ENCODE assay signal across 9 cellular contexts in the genomic region with DNA sequence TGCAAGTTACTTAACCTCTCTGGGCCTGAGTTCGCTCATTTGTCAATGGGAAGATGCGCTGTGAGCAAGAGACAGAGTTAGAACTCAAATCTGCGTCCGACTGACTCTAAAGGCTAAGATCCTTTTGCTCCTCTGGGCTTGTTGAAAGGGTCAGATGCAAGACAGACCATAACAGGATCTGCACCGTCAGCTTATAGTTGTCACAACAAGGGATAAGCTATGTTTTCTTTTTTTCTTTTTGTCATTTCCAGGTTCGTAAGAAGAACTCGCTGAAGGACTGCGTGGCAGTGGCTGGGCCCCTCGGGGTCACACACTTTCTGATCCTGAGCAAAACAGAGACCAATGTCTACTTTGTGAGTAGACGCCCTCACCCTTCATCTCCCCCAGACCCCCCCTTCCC. TPM values are rescaled to one million over a fixed set of nuclear protein-coding genes. Genes with fewer than 3 reads are reported as not detected.
A peak's percentile ranks its signal among the peaks of the same experiment; 100 is the strongest.
DNase-seq lines count a peak whose midpoint lies in the region; ATAC-seq, FAIRE-seq and TF ChIP-seq lines count a peak whose summit lies in the region.
"Had no signal": no experiment of that assay in that cellular context is flagged by ENCODE, and none has a peak within 500 bp of the region (broad histone marks: within the 10 kb centered on the region; RNA-seq: fewer than 3 reads in every experiment).

No MANE protein-coding gene starts in this region.

- H3K9me3 ChIP-seq in left ventricle myocardium inferior (replicated peaks): no peaks in the 10 kb centered on the region
- H3K9me3 ChIP-seq in K562 (replicated peaks; ENCODE audit: control insufficient read depth, insufficient read depth, low read depth, low read length): no peaks in the 10 kb centered on the region

- no peak for FAIRE-seq in K562 (lab: Jason Lieb, UNC)
- FAIRE-seq in RCC 7860 (lab: Jason Lieb, UNC): no peak

- H3K4me3 ChIP-seq in left ventricle myocardium inferior (peak overlapping the region; percentile 99), K562 (peak overlapping the region; percentile 77)

- in situ Hi-C loops in K562 (cut with MboI): no loop called here

- no peak for TF ChIP-seq CTCF in left ventricle myocardium inferior (IDR thresholded peaks at IDR 0.05; ENCODE audit: borderline replicate concordance)
- no peak for TF ChIP-seq CTCF in K562 (IDR thresholded peaks at IDR 0.05 in 2 of 3, conservative IDR thresholded peaks at IDR 0.05 in 1 of 3; ENCODE audit: insufficient read depth in 2 of 3, low read depth in 1 of 3, low read length in 3 of 3)

- H3K27ac ChIP-seq in left ventricle myocardium inferior (replicated peaks) (no peak overlapping the region), K562 (ENCODE audit: extremely low read depth, low read depth, low read length) (peak overlapping the region; percentile 96)

- no peak for TF ChIP-seq RAD21 in K562 (CRISPR knock-in tag; conservative IDR thresholded peaks at IDR 0.05 in 1 of 2, IDR thresholded peaks at IDR 0.05 in 1 of 2)

- H3K9me1 ChIP-seq in K562 (ENCODE audit: control insufficient read depth, insufficient read depth, low read length): no peaks in the 10 kb centered on the region

- CTCF ChIA-PET in K562 (lab: Yijun Ruan, JAX; ENCODE audit: low intra/inter-chr PET ratio): interaction anchor here (0.6 kb wide), 1 partner anchor 94 kb away, joined by 3 read pairs; no protein-coding TSS in a partner anchor

- no peak for TF ChIP-seq EP300 in K562 (IDR thresholded peaks at IDR 0.05; ENCODE audit: low read length)

- H3K36me3 ChIP-seq in left ventricle myocardium inferior (peaks cover 44% of the 10 kb centered on the region), K562 (ENCODE audit: control insufficient read depth, insufficient read depth, low read length) (peaks cover 48% of the 10 kb centered on the region)

- H3K79me2 ChIP-seq in K562 (ENCODE audit: control insufficient read depth, insufficient read depth, low read length): peaks cover 37% of the 10 kb centered on the region

- intact Hi-C loops in left ventricle myocardium inferior (cut with micrococcal nuclease): no loop called here
- intact Hi-C loops in left cardiac atrium (cut with DNase I): no loop called here
- intact Hi-C loops in K562 (cut with micrococcal nuclease): no loop called here

- no peak for ATAC-seq in left cardiac atrium
- ATAC-seq in K562: no peak
- ATAC-seq in memory B cell (ENCODE audit: low read depth): no peak
- ATAC-seq in HG02970 (IDR thresholded peaks at IDR 0.05; ENCODE audit: low FRiP score, unreplicated experiment): no peak

- BruUV-seq in K562 (replicated peaks; lab: Mats Ljungman, UMichigan): no TSS peak

- H3K9ac ChIP-seq in K562 (ENCODE audit: insufficient read depth in 1 of 2, low read depth in 2 of 2, low read length in 2 of 2): peak overlapping the region; percentile 94 to 98

- POLR2A ChIA-PET in K562 (lab: Yijun Ruan, JAX): interaction anchor here (0.6 to 3.9 kb wide), 5 partner anchors 10 to 288 kb away, joined by 3 to 49 read pairs (median 5); a partner anchor contains a TSS

- no peak overlapping the region for H2AFZ ChIP-seq in K562 (ENCODE audit: low read depth, low read length)

- H3K4me3 Mint-ChIP-seq in memory B cell: peak overlapping the region; percentile 95

- no peak for TF ChIP-seq POLR2A in K562 (conservative IDR thresholded peaks at IDR 0.05)

- H3K27me3 Mint-ChIP-seq in memory B cell: no peaks in the 10 kb centered on the region

- H4K20me1 ChIP-seq in K562 (replicated peaks; ENCODE audit: control insufficient read depth, insufficient read depth, low read length): no peaks in the 10 kb centered on the region; the same call in 1 of the 2 replicates

- H3K9me3 Mint-ChIP-seq in memory B cell: no peaks in the 10 kb centered on the region

- H3K4me1 Mint-ChIP-seq in memory B cell: peaks cover 45% of the 10 kb centered on the region

- H3K4me2 ChIP-seq in K562 (ENCODE audit: insufficient read depth, low read length): peak overlapping the region; percentile 91

- H3K27me3 ChIP-seq in left ventricle myocardium inferior (ENCODE audit: low read depth) (no peaks in the 10 kb centered on the region), K562 (ENCODE audit: control insufficient read depth in 2 of 2, insufficient read depth in 2 of 2, low read length in 2 of 2) (no peaks in the 10 kb centered on the region)

- H3K4me1 ChIP-seq in left ventricle myocardium inferior: peaks cover 25% of the 10 kb centered on the region
- peaks cover 33 to 65% of the 10 kb centered on the region in 2 experiments for H3K4me1 ChIP-seq in K562 (replicated peaks in 1 of 2; ENCODE audit: control insufficient read depth in 2 of 2, insufficient read depth in 2 of 2, low read length in 2 of 2)

- H3K36me3 Mint-ChIP-seq in memory B cell: peaks cover 15% of the 10 kb centered on the region

- WGBS in K562 (ENCODE audit: insufficient coverage, low coverage, missing lambda C conversion rate): 13% methylated on average over 10 of the region's 10 CpGs

- peak overlapping the region; percentile 99 for H3K27ac Mint-ChIP-seq in memory B cell

- no peak for DNase-seq in left ventricle myocardium inferior
- DNase-seq in left cardiac atrium: no peak
- peak in 1 of 4 experiments; percentile 35 for DNase-seq in K562 (ENCODE audit: extremely low read depth in 1 of 4, low spot score in 3 of 4)
- no peak for DNase-seq in memory B cell (ENCODE audit: low spot score in 2 of 2)
- no peak for DNase-seq in KG1 (lab: John Stamatoyannopoulos, UW)
- DNase-seq in RCC 7860 (ENCODE audit: low spot score): no peak
- DNase-seq in NCI-H345 treated with DMSO at 0.1 percent for 48 hours (lab: John Stamatoyannopoulos, UW; ENCODE audit: unreplicated experiment): no peak
- DNase-seq: activated CD4-positive, alpha-beta T cell treated with anti-CD3 and anti-CD28 coated beads for 1 hour had no signal

RNA-seq across cellular contexts. Expression of a gene that starts 1.1 kb away (rescaled TPM):
- total RNA-seq in left ventricle myocardium inferior (23.6 TPM), left cardiac atrium (10 to 100 TPM; 23.6 to 38.9 TPM), K562 (2014; rRNA removed) (111 and 141 TPM in 2 replicates), K562 (2014; rRNA removed; fragmentation: Illumina TruSeq; extraction: Trizol) (21.1 and 29.3 TPM in 2 replicates), K562 (2015; rRNA removed; fragmentation: Illumina TruSeq; extraction: Trizol) (76.2 and 78.6 TPM in 2 replicates), K562 (2021) (113 and 122 TPM in 2 replicates)
- total RNA-seq in K562 (2011; cell fraction: chromatin; rRNA removed; ENCODE audit: low replicate concordance): 43.7 and 158 TPM in 2 replicates
- 136 and 158 TPM in 2 replicates for total RNA-seq in K562 (2011; cell fraction: nucleolus; rRNA removed)
- total RNA-seq in K562 (2011; cell fraction: nucleoplasm; rRNA removed): 72.6 and 76.3 TPM in 2 replicates
- polyA plus RNA-seq in K562 (2011; rRNA removed) (43.2 and 54.4 TPM in 2 replicates), K562 (2014; fragmentation: Illumina TruSeq; extraction: Trizol) (59.1 and 66.9 TPM in 2 replicates), K562 (2014; fragmentation: Nextera tagmentation; extraction: Ambion mirVana) (1 to 10 TPM; 2.2 to 4.9 TPM), K562 (2014; rRNA removed) (129 TPM in 2 replicates)
- 55.0 and 104 TPM in 2 replicates for polyA plus RNA-seq in K562 (2011; cell fraction: cytosol; rRNA removed)
- polyA plus RNA-seq in K562 (2011; cell fraction: nucleus; rRNA removed): 120 and 211 TPM in 2 replicates
- 52.6 and 75.7 TPM in 2 replicates for polyA plus RNA-seq in K562 (2012)
- 26.1 and 49.0 TPM in 2 replicates for polyA minus RNA-seq in K562 (2011; rRNA and poly(A)+ RNA removed)
- polyA minus RNA-seq in K562 (2011; cell fraction: cytosol; rRNA and poly(A)+ RNA removed): 66.1 and 69.2 TPM in 2 replicates
- polyA minus RNA-seq in K562 (2011; cell fraction: nucleus; rRNA and poly(A)+ RNA removed): 65.4 and 68.5 TPM in 2 replicates

RNA-seq across cellular contexts. Expression of a gene that starts 4.2 kb away (rescaled TPM):
- total RNA-seq in left ventricle myocardium inferior (4.1 TPM), left cardiac atrium (10 to 100 TPM in 1 of 2 donors, 1 to 10 TPM in 1; 3.8 to 13.2 TPM), K562 (2014; rRNA removed) (1.5 and 3.2 TPM in 2 replicates), K562 (2014; rRNA removed; fragmentation: Illumina TruSeq; extraction: Trizol) (1.4 and 1.5 TPM in 2 replicates), K562 (2015; rRNA removed; fragmentation: Illumina TruSeq; extraction: Trizol) (4.6 TPM in 2 replicates), K562 (2021) (10.1 and 10.2 TPM in 2 replicates)
- 7.8 and 42.3 TPM in 2 replicates for total RNA-seq in K562 (2011; cell fraction: chromatin; rRNA removed; ENCODE audit: low replicate concordance)
- 18.0 and 23.8 TPM in 2 replicates for total RNA-seq in K562 (2011; cell fraction: nucleolus; rRNA removed)
- 12.8 and 19.6 TPM in 2 replicates for total RNA-seq in K562 (2011; cell fraction: nucleoplasm; rRNA removed)
- polyA plus RNA-seq in K562 (2011; rRNA removed) (2.4 and 6.5 TPM in 2 replicates), K562 (2014; fragmentation: Illumina TruSeq; extraction: Trizol) (1.5 and 2.1 TPM in 2 replicates), K562 (2014; fragmentation: Nextera tagmentation; extraction: Ambion mirVana) (under 1 TPM; 0.03 to 0.07 TPM), K562 (2014; rRNA removed) (4.5 and 5.9 TPM in 2 replicates)
- 5.8 and 7.6 TPM in 2 replicates for polyA plus RNA-seq in K562 (2011; cell fraction: cytosol; rRNA removed)
- 9.8 and 12.6 TPM in 2 replicates for polyA plus RNA-seq in K562 (2011; cell fraction: nucleus; rRNA removed)
- polyA plus RNA-seq in K562 (2012): 6.2 and 11.6 TPM in 2 replicates
- 1.5 and 1.9 TPM in 2 replicates for polyA minus RNA-seq in K562 (2011; rRNA and poly(A)+ RNA removed)
- 2.6 and 7.6 TPM in 2 replicates for polyA minus RNA-seq in K562 (2011; cell fraction: cytosol; rRNA and poly(A)+ RNA removed)
- 3.8 and 4.9 TPM in 2 replicates for polyA minus RNA-seq in K562 (2011; cell fraction: nucleus; rRNA and poly(A)+ RNA removed)

RNA-seq across cellular contexts. Expression of a gene that starts 4.8 kb away (rescaled TPM):
- total RNA-seq in left ventricle myocardium inferior (not detected), left cardiac atrium (under 1 TPM in 1 of 2 donors, not detected in 1; 0.24 TPM), K562 (2014; rRNA removed) (0.86 and 2.1 TPM in 2 replicates), K562 (2014; rRNA removed; fragmentation: Illumina TruSeq; extraction: Trizol) (0.38 and 0.58 TPM in 2 replicates), K562 (2015; rRNA removed; fragmentation: Illumina TruSeq; extraction: Trizol) (0.23 and 0.36 TPM in 2 replicates), K562 (2021) (0.42 and 0.58 TPM in 2 replicates)
- 0.81 and 2.5 TPM in 2 replicates for total RNA-seq in K562 (2011; cell fraction: chromatin; rRNA removed; ENCODE audit: low replicate concordance)
- 1.8 and 3.0 TPM in 2 replicates for total RNA-seq in K562 (2011; cell fraction: nucleolus; rRNA removed)
- 1.6 and 2.9 TPM in 2 replicates for total RNA-seq in K562 (2011; cell fraction: nucleoplasm; rRNA removed)
- polyA plus RNA-seq in K562 (2011; rRNA removed) (0.54 and 0.83 TPM in 2 replicates), K562 (2014; fragmentation: Illumina TruSeq; extraction: Trizol) (0.22 and 0.43 TPM in 2 replicates), K562 (2014; fragmentation: Nextera tagmentation; extraction: Ambion mirVana) (not detected), K562 (2014; rRNA removed) (0.31 and 0.97 TPM in 2 replicates)
- polyA plus RNA-seq in K562 (2011; cell fraction: cytosol; rRNA removed): 0.66 and 1.6 TPM in 2 replicates
- 1.4 and 4.2 TPM in 2 replicates for polyA plus RNA-seq in K562 (2011; cell fraction: nucleus; rRNA removed)
- polyA plus RNA-seq in K562 (2012): 0.51 and 0.70 TPM in 2 replicates
- 0.09 and 0.21 TPM in 2 replicates for polyA minus RNA-seq in K562 (2011; rRNA and poly(A)+ RNA removed)
- polyA minus RNA-seq in K562 (2011; cell fraction: cytosol; rRNA and poly(A)+ RNA removed): 1.4 TPM in 1 of 2 replicates, not detected in the other
- 0.33 and 1.8 TPM in 2 replicates for polyA minus RNA-seq in K562 (2011; cell fraction: nucleus; rRNA and poly(A)+ RNA removed)

RNA-seq across cellular contexts. Expression of a gene that starts 12.4 kb away (rescaled TPM):
- total RNA-seq in left ventricle myocardium inferior (172 TPM), left cardiac atrium (100 to 1,000 TPM; 136 to 148 TPM), K562 (2014; rRNA removed) (496 and 567 TPM in 2 replicates), K562 (2014; rRNA removed; fragmentation: Illumina TruSeq; extraction: Trizol) (180 and 183 TPM in 2 replicates), K562 (2015; rRNA removed; fragmentation: Illumina TruSeq; extraction: Trizol) (303 and 312 TPM in 2 replicates), K562 (2021) (388 and 395 TPM in 2 replicates)
- 149 and 492 TPM in 2 replicates for total RNA-seq in K562 (2011; cell fraction: chromatin; rRNA removed; ENCODE audit: low replicate concordance)
- total RNA-seq in K562 (2011; cell fraction: nucleolus; rRNA removed): 401 and 445 TPM in 2 replicates
- 251 and 254 TPM in 2 replicates for total RNA-seq in K562 (2011; cell fraction: nucleoplasm; rRNA removed)
- polyA plus RNA-seq in K562 (2011; rRNA removed) (119 and 135 TPM in 2 replicates), K562 (2014; fragmentation: Illumina TruSeq; extraction: Trizol) (338 and 435 TPM in 2 replicates), K562 (2014; fragmentation: Nextera tagmentation; extraction: Ambion mirVana) (10 to 100 TPM; 35.3 to 53.8 TPM), K562 (2014; rRNA removed) (299 and 361 TPM in 2 replicates)
- polyA plus RNA-seq in K562 (2011; cell fraction: cytosol; rRNA removed): 195 and 287 TPM in 2 replicates
- polyA plus RNA-seq in K562 (2011; cell fraction: nucleus; rRNA removed): 588 and 868 TPM in 2 replicates
- polyA plus RNA-seq in K562 (2012): 313 and 327 TPM in 2 replicates
- polyA minus RNA-seq in K562 (2011; rRNA and poly(A)+ RNA removed): 37.8 and 59.9 TPM in 2 replicates
- polyA minus RNA-seq in K562 (2011; cell fraction: cytosol; rRNA and poly(A)+ RNA removed): 98.8 and 105 TPM in 2 replicates
- 95.6 and 97.2 TPM in 2 replicates for polyA minus RNA-seq in K562 (2011; cell fraction: nucleus; rRNA and poly(A)+ RNA removed)

RNA-seq across cellular contexts. Expression of a gene that starts 21.1 kb away (rescaled TPM):
- 9.1 TPM for total RNA-seq in left ventricle myocardium inferior
- 10 to 100 TPM; 11.4 to 18.7 TPM for total RNA-seq in left cardiac atrium
- 31.5 and 78.2 TPM in 2 replicates for total RNA-seq in K562 (2011; cell fraction: chromatin; rRNA removed; ENCODE audit: low replicate concordance)
- total RNA-seq in K562 (2011; cell fraction: nucleolus; rRNA removed): 47.9 and 51.2 TPM in 2 replicates
- total RNA-seq in K562 (2011; cell fraction: nucleoplasm; rRNA removed): 41.4 and 44.2 TPM in 2 replicates
- 13.0 and 16.6 TPM in 2 replicates for total RNA-seq in K562 (2014; rRNA removed)
- total RNA-seq in K562 (2014; rRNA removed; fragmentation: Illumina TruSeq; extraction: Trizol): 5.8 and 6.4 TPM in 2 replicates
- 6.8 and 7.5 TPM in 2 replicates for total RNA-seq in K562 (2015; rRNA removed; fragmentation: Illumina TruSeq; extraction: Trizol)
- total RNA-seq in K562 (2021): 15.1 and 16.4 TPM in 2 replicates
- polyA plus RNA-seq in K562 (2011; rRNA removed): 10.5 and 13.7 TPM in 2 replicates
- polyA plus RNA-seq in K562 (2011; cell fraction: cytosol; rRNA removed): 9.5 and 19.0 TPM in 2 replicates
- 60.4 and 126 TPM in 2 replicates for polyA plus RNA-seq in K562 (2011; cell fraction: nucleus; rRNA removed)
- 13.8 and 24.0 TPM in 2 replicates for polyA plus RNA-seq in K562 (2012)
- 14.1 and 16.8 TPM in 2 replicates for polyA plus RNA-seq in K562 (2014; fragmentation: Illumina TruSeq; extraction: Trizol)
- 1 to 10 TPM; 1.5 to 2.6 TPM for polyA plus RNA-seq in K562 (2014; fragmentation: Nextera tagmentation; extraction: Ambion mirVana)
- polyA plus RNA-seq in K562 (2014; rRNA removed): 22.6 and 25.7 TPM in 2 replicates
- 3.4 and 7.6 TPM in 2 replicates for polyA minus RNA-seq in K562 (2011; rRNA and poly(A)+ RNA removed)
- 3.1 and 3.3 TPM in 2 replicates for polyA minus RNA-seq in K562 (2011; cell fraction: cytosol; rRNA and poly(A)+ RNA removed)
- 10.0 and 21.1 TPM in 2 replicates for polyA minus RNA-seq in K562 (2011; cell fraction: nucleus; rRNA and poly(A)+ RNA removed)
